In genomic region chr5:174799146-174799545, GRCh38 we compare ENCODE assay signal across 1 cellular context.
TF ChIP-seq lines count a peak whose summit lies in the region.

No MANE protein-coding gene starts in this region.

TF ChIP-seq in IMR-90, 13 proteins besides CTCF, POLR2A, EP300 and RAD21:
- TF ChIP-seq FOS (IDR thresholded peaks at IDR 0.05; ENCODE audit: low read depth, low read length): no peak
- no peak for TF ChIP-seq RFX5 (IDR thresholded peaks at IDR 0.05; ENCODE audit: low read depth, low read length)
- no peak for TF ChIP-seq ELK1 (IDR thresholded peaks at IDR 0.05; ENCODE audit: borderline replicate concordance, low read depth, low read length)
- TF ChIP-seq MAZ (IDR thresholded peaks at IDR 0.05; ENCODE audit: borderline replicate concordance, low read depth, low read length): no peak
- TF ChIP-seq RCOR1 (IDR thresholded peaks at IDR 0.05; ENCODE audit: insufficient replicate concordance, low read length): no peak
- no peak for TF ChIP-seq NFE2L2 (IDR thresholded peaks at IDR 0.05; ENCODE audit: low read depth, low read length)
- no peak for TF ChIP-seq CEBPB (IDR thresholded peaks at IDR 0.05; ENCODE audit: low read depth, low read length)
- TF ChIP-seq BHLHE40 (IDR thresholded peaks at IDR 0.05; ENCODE audit: low read depth, low read length): no peak
- no peak for TF ChIP-seq SMC3 (IDR thresholded peaks at IDR 0.05; ENCODE audit: low read depth, low read length)
- no peak for TF ChIP-seq CHD1 (IDR thresholded peaks at IDR 0.05; ENCODE audit: low read depth, low read length)
- TF ChIP-seq MAFK (IDR thresholded peaks at IDR 0.05; ENCODE audit: low read depth, low read length): no peak
- TF ChIP-seq MXI1 (IDR thresholded peaks at IDR 0.05; ENCODE audit: borderline replicate concordance, low read depth, low read length): no peak
- TF ChIP-seq USF2 (IDR thresholded peaks at IDR 0.05; ENCODE audit: low read depth, low read length): no peak
